15 cellular contexts compared by ENCODE assay signal in the genomic region with DNA sequence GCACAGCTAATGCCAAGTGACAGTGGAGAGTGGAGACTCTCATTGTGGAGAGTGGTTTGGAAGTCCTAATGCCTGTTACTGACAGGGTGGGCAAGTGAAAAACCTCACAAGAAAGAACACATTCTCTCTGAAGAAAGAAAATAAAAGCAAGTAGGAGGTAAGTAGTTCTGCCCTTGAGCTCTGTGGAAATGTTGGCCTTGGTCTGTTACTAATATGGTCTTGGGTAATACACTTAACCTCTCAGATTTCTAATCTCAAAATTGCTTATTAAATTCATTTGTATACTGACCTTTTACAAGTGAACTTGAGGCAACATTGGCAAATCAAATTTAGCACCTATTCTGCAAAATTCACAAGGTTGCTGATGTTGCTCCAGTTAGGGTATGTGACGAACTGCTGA.
A peak's percentile ranks its signal among the peaks of the same experiment; 100 is the strongest.
DNase-seq lines count a peak whose midpoint lies in the region; ATAC-seq, FAIRE-seq and TF ChIP-seq lines count a peak whose summit lies in the region.
"Had no signal": no experiment of that assay in that cellular context is flagged by ENCODE, and none has a peak within 500 bp of the region (broad histone marks: within the 10 kb centered on the region; RNA-seq: fewer than 3 reads in every experiment).

No MANE protein-coding gene starts in this region.

- no peak overlapping the region for H2AK5ac ChIP-seq in H1 (ENCODE audit: low read depth, low read length)
- H2AK5ac ChIP-seq in H9 (ENCODE audit: insufficient read length, low read length): no peak overlapping the region

- CTCF ChIA-PET in H1 (lab: Charles Lee; ENCODE audit: partially characterized antibody): no interaction called here

- no peak overlapping the region for H2BK120ac ChIP-seq in H1 (replicated peaks; ENCODE audit: low read depth, low read length)
- no peak overlapping the region for H2BK120ac ChIP-seq in H9 (ENCODE audit: low read depth, low read length, poor library complexity, severe bottlenecking)

- no peak for TF ChIP-seq RAD21 in H1 (IDR thresholded peaks at IDR 0.05 in 1 of 2, conservative IDR thresholded peaks at IDR 0.05 in 1 of 2; ENCODE audit: low read depth in 2 of 2, low read length in 2 of 2)

- H2BK15ac ChIP-seq in H1 (ENCODE audit: low read length) (no peak overlapping the region), H9 (ENCODE audit: low read depth, low read length) (no peak overlapping the region)

- H3K27ac ChIP-seq in GM23338 (ENCODE audit: low read depth): no peak overlapping the region
- no peak overlapping the region for H3K27ac ChIP-seq in H1 (ENCODE audit: low read depth, low read length)
- H3K27ac ChIP-seq in H9 (ENCODE audit: insufficient read length, low read depth, low read length): no peak overlapping the region
- H3K27ac ChIP-seq: BLaER1 treated with 17β-estradiol and CSF1 and Interleukin-3, amounts not matched to agents 10 nM and 100 nM; GM23248 had no signal

- H3K23ac ChIP-seq in H1 (ENCODE audit: insufficient read length) (no peak overlapping the region), H9 (ENCODE audit: insufficient read length, low read depth, low read length) (no peak overlapping the region)

- H3K9me3 Mint-ChIP-seq in GM23338 (no peaks in the 10 kb centered on the region), H9 (no peaks in the 10 kb centered on the region)

- ATAC-seq in GM23338 (no peak), left ventricle myocardium superior (no peak)
- ATAC-seq: HepG2 had no signal

- H4K20me1 ChIP-seq in GM23338 (replicated peaks; ENCODE audit: insufficient read depth) (no peaks in the 10 kb centered on the region), H1 (replicated peaks in 1 of 2; ENCODE audit: control insufficient read depth in 1 of 2, insufficient read depth in 2 of 2, low read length in 2 of 2) (no peaks in the 10 kb centered on the region), H9 (ENCODE audit: control insufficient read depth, insufficient read depth, insufficient read length) (no peaks in the 10 kb centered on the region)
- H4K20me1 ChIP-seq: BLaER1 treated with 17β-estradiol and CSF1 and Interleukin-3, amounts not matched to agents 10 nM and 100 nM had no signal

- H4K5ac ChIP-seq in H1 (ENCODE audit: insufficient read length, low read depth, low read length) (no peak overlapping the region), H9 (ENCODE audit: insufficient read length, low read depth, low read length) (no peak overlapping the region)

- no peak overlapping the region for H3K4me2 ChIP-seq in GM23338
- H3K4me2 ChIP-seq in H1 (ENCODE audit: insufficient read depth in 1 of 2, low read depth in 2 of 2, low read length in 2 of 2): no peak overlapping the region
- no peak overlapping the region for H3K4me2 ChIP-seq in H9 (ENCODE audit: insufficient read depth, insufficient read length, low read length)
- H3K4me2 ChIP-seq: BLaER1 treated with 17β-estradiol and CSF1 and Interleukin-3, amounts not matched to agents 10 nM and 100 nM had no signal

- no peaks in the 10 kb centered on the region for H3K9me2 ChIP-seq in GM23338 (ENCODE audit: insufficient read depth)

- H3K27ac Mint-ChIP-seq in GM23338: no peak overlapping the region
- H3K27ac Mint-ChIP-seq in H9: peak overlapping the region in 1 of 3 experiments; percentile 31; a peak in 1 of 7 replicates
- H3K27ac Mint-ChIP-seq: CD4-positive, CD25-positive, alpha-beta regulatory T cell had no signal

- H2BK5ac ChIP-seq in H1 (ENCODE audit: low read depth, low read length) (no peak overlapping the region), H9 (ENCODE audit: insufficient read length, low read length) (no peak overlapping the region)

- no peaks in the 10 kb centered on the region for H3K36me3 Mint-ChIP-seq in GM23338 (ENCODE audit: low read depth)
- no peaks in the 10 kb centered on the region for H3K36me3 Mint-ChIP-seq in H9 (ENCODE audit: insufficient read depth in 1 of 3, low read depth in 3 of 3)
- H3K36me3 Mint-ChIP-seq: CD4-positive, CD25-positive, alpha-beta regulatory T cell had no signal

- DNase-seq in GM23338 (ENCODE audit: low spot score): no peak
- no peak for DNase-seq in H1 (ENCODE audit: low read depth in 1 of 2, low spot score in 2 of 2)
- peak; percentile 25 for DNase-seq in fibroblast of peridontal ligament (ENCODE audit: extremely low read depth)
- peak; percentile 5 for DNase-seq in pons (ENCODE audit: low spot score)
- DNase-seq in left ventricle myocardium superior: no peak
- no peak for DNase-seq in H9
- no peak for DNase-seq in HUDEP-2 (lab: John Stamatoyannopoulos, UW; ENCODE audit: unreplicated experiment in 76 of 76)
- DNase-seq: 8988T; CD4-positive, CD25-positive, alpha-beta regulatory T cell; DMS53; GF-D8; GM23248 had no signal

- FAIRE-seq in H1 (lab: Jason Lieb, UNC): no peak
- FAIRE-seq: HepG2 had no signal

- H4K91ac ChIP-seq in H1 (replicated peaks; ENCODE audit: insufficient read length, low read length): no peak overlapping the region
- H4K91ac ChIP-seq in H9 (ENCODE audit: insufficient read length, low read depth, low read length): no peak overlapping the region

- H3K79me2 ChIP-seq in GM23338 (replicated peaks; ENCODE audit: insufficient read depth): no peaks in the 10 kb centered on the region
- no peaks in the 10 kb centered on the region for H3K79me2 ChIP-seq in H1 (ENCODE audit: control insufficient read depth in 1 of 2, insufficient read depth in 2 of 2, low read length in 2 of 2)
- H3K79me2 ChIP-seq in H9 (ENCODE audit: insufficient read depth, low read length): no peaks in the 10 kb centered on the region

- TF ChIP-seq POLR2A in H1 (IDR thresholded peaks at IDR 0.05; ENCODE audit: control extremely low read depth in 1 of 2, low read depth in 2 of 2, low read length in 2 of 2): no peak

- TF ChIP-seq CTCF in GM23338 (conservative IDR thresholded peaks at IDR 0.05; ENCODE audit: low read depth in 2 of 2): no peak
- no peak for TF ChIP-seq CTCF in H1 (IDR thresholded peaks at IDR 0.05; ENCODE audit: control extremely low read depth in 1 of 3, insufficient read depth in 1 of 3, low read depth in 1 of 3, low read length in 3 of 3)
- TF ChIP-seq CTCF in H9 (conservative IDR thresholded peaks at IDR 0.05): no peak

- H4K8ac ChIP-seq in H1 (ENCODE audit: extremely low read depth, insufficient read depth, low read length): no peak overlapping the region
- no peak overlapping the region for H4K8ac ChIP-seq in H9 (replicated peaks; ENCODE audit: insufficient read length, low read depth, low read length)

- H3K27me3 Mint-ChIP-seq in GM23338 (ENCODE audit: insufficient read depth, low read depth, poor library complexity): peaks cover 2% of the 10 kb centered on the region
- H3K27me3 Mint-ChIP-seq in H9 (ENCODE audit: low read depth): no peaks in the 10 kb centered on the region
- H3K27me3 Mint-ChIP-seq: CD4-positive, CD25-positive, alpha-beta regulatory T cell had no signal

- H3K9me3 ChIP-seq in H1 (ENCODE audit: insufficient read depth in 2 of 2, low read depth in 1 of 2, low read length in 1 of 2): no peaks in the 10 kb centered on the region
- H3K9me3 ChIP-seq in H9 (ENCODE audit: control insufficient read depth, low read depth, low read length): no peaks in the 10 kb centered on the region
- H3K9me3 ChIP-seq: HAP-1 had no signal

- TF ChIP-seq EP300 in H1 (IDR thresholded peaks at IDR 0.05; ENCODE audit: borderline replicate concordance in 1 of 2, low read depth in 2 of 2, low read length in 2 of 2): no peak

- POLR2A ChIA-PET in H1 (lab: Charles Lee; ENCODE audit: partially characterized antibody): no interaction called here

- WGBS in H1 (ENCODE audit: extremely low coverage in 1 of 2, insufficient coverage in 1 of 2, insufficient read length in 1 of 2, insufficient replicate concordance in 2 of 2, low coverage in 1 of 2, low lambda C conversion rate in 2 of 2, missing lambda C conversion rate in 1 of 2), 2 experiments: 100% methylated on average over 1 of the region's 1 CpG; no CpG with 5 or more reads in 1 of the 2 experiments
- WGBS in H9 (ENCODE audit: extremely low coverage, insufficient read length, low lambda C conversion rate): no CpG with 5 or more reads among the region's 1 CpG

- H3K36me3 ChIP-seq in GM23338 (ENCODE audit: insufficient read depth): no peaks in the 10 kb centered on the region
- no peaks in the 10 kb centered on the region for H3K36me3 ChIP-seq in H1 (ENCODE audit: control insufficient read depth in 2 of 4, insufficient read depth in 4 of 4, low read length in 3 of 4)
- H3K36me3 ChIP-seq: BLaER1 treated with 17β-estradiol and CSF1 and Interleukin-3, amounts not matched to agents 10 nM and 100 nM; HAP-1 had no signal

- H2BK20ac ChIP-seq in H1 (ENCODE audit: low read length) (no peak overlapping the region), H9 (ENCODE audit: low read depth, low read length, poor library complexity, severe bottlenecking) (no peak overlapping the region)

- no peak overlapping the region for H3K56ac ChIP-seq in H1 (replicated peaks; ENCODE audit: insufficient read length, low read depth, low read length)
- no peak overlapping the region for H3K56ac ChIP-seq in H9 (ENCODE audit: insufficient read length, low read depth, low read length)

- H3K4me1 ChIP-seq in GM23338 (ENCODE audit: insufficient read depth) (no peaks in the 10 kb centered on the region; the same call in 1 of the 2 replicates), H1 (replicated peaks in 1 of 4; ENCODE audit: control insufficient read depth in 3 of 4, insufficient read depth in 4 of 4, low read length in 3 of 4) (no peaks in the 10 kb centered on the region), H9 (ENCODE audit: insufficient read depth, low read length) (no peaks in the 10 kb centered on the region)
- H3K4me1 ChIP-seq: BLaER1 treated with 17β-estradiol and CSF1 and Interleukin-3, amounts not matched to agents 10 nM and 100 nM; HAP-1 had no signal

- H3K14ac ChIP-seq in H1 (ENCODE audit: insufficient read length) (no peak overlapping the region), H9 (ENCODE audit: insufficient read depth, low read length) (no peak overlapping the region)

- no peak overlapping the region for H3T11ph ChIP-seq in H9 (ENCODE audit: low read length)

- H3K9ac ChIP-seq in H1 (replicated peaks in 1 of 4; ENCODE audit: extremely low read depth in 1 of 4, low read depth in 3 of 4, low read length in 3 of 4) (no peak overlapping the region), H9 (ENCODE audit: extremely low read depth, insufficient read length, low read length) (no peak overlapping the region)
- H3K9ac ChIP-seq: BLaER1 treated with 17β-estradiol and CSF1 and Interleukin-3, amounts not matched to agents 10 nM and 100 nM; GM23248 had no signal

- H3K23me2 ChIP-seq in H1 (ENCODE audit: low read depth, low read length) (no peaks in the 10 kb centered on the region), H9 (ENCODE audit: insufficient read length, low read depth, low read length, poor library complexity, severe bottlenecking) (no peaks in the 10 kb centered on the region)

- H2BK12ac ChIP-seq in H1 (ENCODE audit: low read depth, low read length) (no peak overlapping the region), H9 (ENCODE audit: insufficient read length, low read depth, low read length) (no peak overlapping the region)

- H2AFZ ChIP-seq in GM23338: 0 out of 2 replicates have a peak overlapping the region, but pooled peaks have one; percentile 44
- 0 out of 2 replicates have a peak overlapping the region, but pooled peaks have one; percentile 25 for H2AFZ ChIP-seq in H1 (ENCODE audit: low read length)
- no peak overlapping the region for H2AFZ ChIP-seq in H9 (ENCODE audit: low read length)
- H2AFZ ChIP-seq: GM23248 had no signal

- H3K4me3 ChIP-seq in GM23338: no peak overlapping the region
- no peak overlapping the region for H3K4me3 ChIP-seq in H1 (ENCODE audit: extremely low read depth in 1 of 4, insufficient read depth in 2 of 4, low read depth in 3 of 4, low read length in 4 of 4)
- H3K4me3 ChIP-seq: BLaER1 treated with 17β-estradiol and CSF1 and Interleukin-3, amounts not matched to agents 10 nM and 100 nM; GM23248; HAP-1 had no signal

- intact Hi-C loops in left ventricle myocardium superior (cut with micrococcal nuclease): no loop called here

- H3K79me1 ChIP-seq in H1 (ENCODE audit: low read depth, low read length) (no peaks in the 10 kb centered on the region), H9 (ENCODE audit: insufficient read depth, low read depth, low read length, poor library complexity, severe bottlenecking) (no peaks in the 10 kb centered on the region)

- H3K4me3 Mint-ChIP-seq in GM23338 (no peak overlapping the region), H9 (no peak overlapping the region)
- H3K4me3 Mint-ChIP-seq: CD4-positive, CD25-positive, alpha-beta regulatory T cell had no signal

- H3K18ac ChIP-seq in H1 (ENCODE audit: extremely low read depth, low read length) (no peak overlapping the region), H9 (ENCODE audit: insufficient read length, low read depth, low read length) (no peak overlapping the region)

- no peaks in the 10 kb centered on the region for H3F3A ChIP-seq in GM23338 (replicated peaks; ENCODE audit: low read depth)

- H3K27me3 ChIP-seq in GM23338 (ENCODE audit: insufficient read depth) (no peaks in the 10 kb centered on the region), H1 (replicated peaks in 1 of 4; ENCODE audit: control insufficient read depth in 3 of 4, extremely low read depth in 1 of 4, insufficient read depth in 3 of 4, low read length in 3 of 4) (no peaks in the 10 kb centered on the region), H9 (ENCODE audit: insufficient read depth, low read length) (no peaks in the 10 kb centered on the region)
- H3K27me3 ChIP-seq: BLaER1 treated with 17β-estradiol and CSF1 and Interleukin-3, amounts not matched to agents 10 nM and 100 nM had no signal

- H3K4me1 Mint-ChIP-seq in GM23338: peaks cover 7% of the 10 kb centered on the region; the same call in 2 of the 3 replicates
- peaks cover 14% of the 10 kb centered on the region in 2 experiments for H3K4me1 Mint-ChIP-seq in H9

- no peak overlapping the region for H3K4ac ChIP-seq in H1 (replicated peaks; ENCODE audit: insufficient read length, low read depth, low read length)
- H3K4ac ChIP-seq in H9 (ENCODE audit: low read depth, low read length): no peak overlapping the region

Comparison
In these comparisons a context has a peak if more than half of its experiments do, and no peak if none do; other contexts are left out.
1. DNase-seq: peak in fibroblast of peridontal ligament (single experiment) and pons (single experiment); none in GM23338 (single experiment), H1 (0 of 2), left ventricle myocardium superior (single experiment), H9 (single experiment) and HUDEP-2 (0 of 76).